In the genomic region with DNA sequence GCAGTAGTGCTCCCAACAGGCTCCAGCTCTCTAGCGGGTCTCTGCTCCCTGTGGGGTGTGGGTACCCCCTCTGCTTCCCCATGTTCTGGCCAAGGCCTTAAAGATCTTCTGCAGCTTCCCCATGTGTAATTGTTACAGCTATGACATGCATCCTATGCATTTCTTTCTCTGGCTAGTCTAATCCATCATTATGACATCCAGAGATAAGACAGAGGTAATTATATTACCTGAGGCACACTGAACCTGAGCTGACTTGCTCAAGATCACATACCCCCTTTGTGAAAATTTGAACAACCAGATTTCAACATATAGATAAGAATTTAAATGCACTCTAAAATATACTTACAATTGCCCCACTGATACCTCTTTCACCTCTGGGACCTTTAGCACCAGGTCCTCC, we compare ENCODE assay signal across 19 cellular contexts.
A peak's percentile ranks its signal among the peaks of the same experiment; 100 is the strongest.
DNase-seq lines count a peak whose midpoint lies in the region; TF ChIP-seq lines count a peak whose summit lies in the region.
"Had no signal": no experiment of that assay in that cellular context is flagged by ENCODE, and none has a peak within 500 bp of the region (broad histone marks: within the 10 kb centered on the region; RNA-seq: fewer than 3 reads in every experiment).

No MANE protein-coding gene starts in this region.

- H3K4me3 Mint-ChIP-seq in nephron, result no peak overlapping the region
- H3K4me3 Mint-ChIP-seq: CD8-positive, alpha-beta memory T cell had no signal

- intact Hi-C loops in esophagus muscularis mucosa (cut with DNase I), result no loop called here
- intact Hi-C loops in posterior vena cava (cut with DNase I), result no loop called here

- DNase-seq in NCI-H226 (peak; percentile 82), esophagus muscularis mucosa (ENCODE audit: extremely low spot score) (no peak), posterior vena cava (ENCODE audit: low spot score) (no peak), NCI-H187 (lab: John Stamatoyannopoulos, UW) (no peak), hypothalamus (lab: John Stamatoyannopoulos, UW) (no peak)
- no peak for DNase-seq in activated CD4-positive, alpha-beta T cell treated with anti-CD3 and anti-CD28 coated beads for 4 hours
- DNase-seq: AML-193; C1 segment of cervical spinal cord; CD8-positive, alpha-beta memory T cell; EL; GF-D8; Kasumi-1; NCI-H1417; NCI-H187 treated with DMSO at 0.1 percent for 48 hours; NCI-H2107; NCI-H748 treated with DMSO at 0.1 percent for 48 hours had no signal

- TF ChIP-seq POLR2A in esophagus muscularis mucosa (IDR thresholded peaks at IDR 0.05; ENCODE audit: low read depth), result no peak

- H3K9me3 ChIP-seq in esophagus muscularis mucosa, result no peaks in the 10 kb centered on the region

- no peaks in the 10 kb centered on the region for H3K9me3 Mint-ChIP-seq in nephron

- TF ChIP-seq CTCF in esophagus muscularis mucosa (IDR thresholded peaks at IDR 0.05), result no peak
- TF ChIP-seq CTCF in nephron (IDR thresholded peaks at IDR 0.05; ENCODE audit: unreplicated experiment in 3 of 3), result no peak

- H3K27me3 ChIP-seq in ACC112 (ENCODE audit: insufficient read depth, low read length) (no peaks in the 10 kb centered on the region), esophagus muscularis mucosa (no peaks in the 10 kb centered on the region)

- no peak for TF ChIP-seq EP300 in esophagus muscularis mucosa (IDR thresholded peaks at IDR 0.05)

- H3K4me3 ChIP-seq in ACC112 (ENCODE audit: low read depth, low read length) (no peak overlapping the region), esophagus muscularis mucosa (no peak overlapping the region)

- no peaks in the 10 kb centered on the region for H3K79me2 ChIP-seq in ACC112 (ENCODE audit: control insufficient read depth, insufficient read depth, low read length, unreplicated experiment)

- H3K27ac Mint-ChIP-seq in nephron, result peak overlapping the region in 2 of 3 experiments; percentile 28 to 38
- H3K27ac Mint-ChIP-seq: CD8-positive, alpha-beta memory T cell had no signal

- peaks cover 45% of the 10 kb centered on the region for H3K4me1 ChIP-seq in ACC112 (ENCODE audit: control insufficient read depth, insufficient read depth, low read length, unreplicated experiment)
- H3K4me1 ChIP-seq in esophagus muscularis mucosa, result peaks cover 1 to 59% (median 53%) of the 10 kb centered on the region in 4 donors

- H3K36me3 Mint-ChIP-seq in nephron (ENCODE audit: low read depth), result peaks cover 42% of the 10 kb centered on the region
- H3K36me3 Mint-ChIP-seq: CD8-positive, alpha-beta memory T cell had no signal

- no peak overlapping the region for H2AFZ ChIP-seq in ACC112 (ENCODE audit: low read length, unreplicated experiment)

- peaks cover 23% of the 10 kb centered on the region for H3K4me1 Mint-ChIP-seq in nephron
- H3K4me1 Mint-ChIP-seq: CD8-positive, alpha-beta memory T cell had no signal

- H3K27ac ChIP-seq in ACC112 (ENCODE audit: low read depth, low read length) (peak overlapping the region; percentile 93), esophagus muscularis mucosa (replicated peaks in 1 of 4) (peak overlapping the region; percentile 61 to 83 (median 76))
- H3K27ac ChIP-seq: 22Rv1 had no signal

- WGBS in esophagus muscularis mucosa, result 73% methylated on average over 1 of the region's 1 CpG

- H3K36me3 ChIP-seq in ACC112 (ENCODE audit: insufficient read depth, low read length), result peaks cover 18% of the 10 kb centered on the region; the same call in 1 of the 2 replicates
- peaks cover 0 to 47% (median 6%) of the 10 kb centered on the region in 4 donors for H3K36me3 ChIP-seq in esophagus muscularis mucosa

- no peaks in the 10 kb centered on the region for H3K27me3 Mint-ChIP-seq in nephron (ENCODE audit: low read depth)
